18 cellular contexts compared by ENCODE assay signal in the genomic region with DNA sequence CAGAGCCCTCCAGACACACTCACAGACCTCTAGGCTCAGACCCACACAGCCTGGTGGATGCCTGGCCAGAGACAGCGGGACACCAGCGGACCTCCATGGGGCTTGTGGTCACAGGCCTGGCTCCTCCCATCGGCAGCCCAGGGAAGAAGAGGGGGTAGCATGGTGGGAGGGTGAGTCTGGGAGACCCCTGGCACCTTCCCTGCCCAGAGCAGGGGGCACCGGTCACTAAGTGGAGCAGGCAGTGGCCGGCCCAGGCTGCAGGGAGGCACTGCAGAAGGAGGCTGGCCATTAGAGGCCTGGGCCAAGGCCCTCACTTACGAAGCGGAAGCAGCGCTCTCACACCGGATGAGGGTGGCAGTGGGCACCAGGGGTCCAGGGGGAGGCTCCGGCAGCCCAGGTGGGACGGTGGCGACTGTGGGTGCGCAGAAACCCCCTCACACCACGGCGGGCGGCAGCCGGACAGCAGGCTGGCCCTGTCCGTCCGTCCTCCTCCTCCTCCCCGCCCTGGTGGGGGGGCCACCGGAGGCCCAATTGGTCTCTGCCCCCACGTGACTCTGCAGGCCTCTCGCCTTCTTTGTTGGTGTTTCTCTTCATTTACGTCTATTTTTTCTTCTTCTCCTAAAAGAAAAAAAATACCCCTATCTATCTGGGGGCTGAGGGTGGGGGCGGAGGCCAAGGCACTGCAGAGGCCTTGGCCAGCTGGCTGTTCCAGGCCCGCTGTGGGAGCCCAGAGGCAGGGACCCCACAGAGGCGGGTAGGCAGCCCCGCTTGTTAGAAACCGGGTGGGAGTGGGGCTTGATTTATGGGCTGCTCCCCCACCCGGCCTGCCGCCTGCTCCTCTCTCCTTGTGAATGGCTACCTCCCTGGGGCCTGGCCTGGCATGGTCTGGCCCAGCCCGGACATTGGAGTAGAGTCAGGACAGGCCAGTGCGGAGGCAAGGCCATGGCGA.
"Had no signal": no experiment of that assay in that cellular context is flagged by ENCODE, and none has a peak within 500 bp of the region (broad histone marks: within the 10 kb centered on the region; RNA-seq: fewer than 3 reads in every experiment).

TSS of gene NR5A1 (minus strand) at position 469 of the 949 bp plus-strand sequence. CDS start 4,004 bp downstream, outside the sequence.

- H3K4me2 ChIP-seq: hepatocyte had no signal

- DNase-seq: activated CD4-positive, alpha-beta T cell treated with anti-CD3 and anti-CD28 coated beads for 48 hours; activated CD8-positive, alpha-beta memory T cell treated with anti-CD3 and anti-CD28 coated beads, Interleukin-2, amount 50 U/mL, for 48 hours; activated CD8-positive, alpha-beta T cell treated with anti-CD3 and anti-CD28 coated beads, Interleukin-2, amount 10 ng/mL, durations not matched to agents 7 days and 5 days; activated naive CD4-positive, alpha-beta T cell; body of pancreas; midbrain; stimulated activated CD4-positive, alpha-beta T cell treated with anti-CD3 and anti-CD28 coated beads, Interleukin-2, amount 100 ng/mL, for 24 hours; stimulated activated naive CD4-positive, alpha-beta T cell; substantia nigra; T1000 had no signal

- H3K9me3 ChIP-seq: body of pancreas, neutrophil, prostate gland, right lobe of liver had no signal

- H3K27ac Mint-ChIP-seq: activated CD8-positive, alpha-beta T cell treated with anti-CD3 and anti-CD28 coated beads, Interleukin-2, amount 10 ng/mL, durations not matched to agents 7 days and 5 days; activated T-helper 1 cell treated with anti-CD3 and anti-CD28 coated beads, Interleukin-12 subunit alpha, Interleukin-12 subunit beta, Interleukin-2, Interleukin-4 antibody, amounts not matched to agents 30 ng/mL and 10 ng/mL and 1 ng/mL, durations not matched to agents 14 hours and 24 hours and 36 hours; dendritic cell treated with granulocyte-macrophage colony-stimulating factor and Interleukin-4, amounts not matched to agents 40 ng/mL and 50 ng/mL, for 4 days; type B pancreatic cell had no signal

- H3K4me1 ChIP-seq: prostate gland had no signal

- H3K4me3 Mint-ChIP-seq: activated CD8-positive, alpha-beta T cell treated with anti-CD3 and anti-CD28 coated beads, Interleukin-2, amount 10 ng/mL, durations not matched to agents 7 days and 5 days; activated T-helper 1 cell treated with anti-CD3 and anti-CD28 coated beads, Interleukin-12 subunit alpha, Interleukin-12 subunit beta, Interleukin-2, Interleukin-4 antibody, amounts not matched to agents 30 ng/mL and 10 ng/mL and 1 ng/mL, durations not matched to agents 14 hours and 24 hours and 36 hours; dendritic cell treated with granulocyte-macrophage colony-stimulating factor and Interleukin-4, amounts not matched to agents 40 ng/mL and 50 ng/mL, for 4 days; type B pancreatic cell had no signal

- H2AFZ ChIP-seq: hepatocyte had no signal

- H3K36me3 Mint-ChIP-seq: type B pancreatic cell had no signal

- H3K4me3 ChIP-seq: body of pancreas, hepatocyte, lung, prostate gland, right lobe of liver had no signal

- H3K36me3 ChIP-seq: neutrophil, prostate gland, right lobe of liver had no signal

- H3K79me2 ChIP-seq: hepatocyte had no signal

- H3K27ac ChIP-seq: body of pancreas, hepatocyte, neutrophil, prostate gland, right lobe of liver had no signal

- H3K9me3 Mint-ChIP-seq: activated T-helper 1 cell treated with anti-CD3 and anti-CD28 coated beads, Interleukin-12 subunit alpha, Interleukin-12 subunit beta, Interleukin-2, Interleukin-4 antibody, amounts not matched to agents 30 ng/mL and 10 ng/mL and 1 ng/mL, durations not matched to agents 14 hours and 24 hours and 36 hours; dendritic cell treated with granulocyte-macrophage colony-stimulating factor and Interleukin-4, amounts not matched to agents 40 ng/mL and 50 ng/mL, for 4 days; type B pancreatic cell had no signal
